Comparison of ENCODE assay signal across 19 cellular contexts in the genomic region with DNA sequence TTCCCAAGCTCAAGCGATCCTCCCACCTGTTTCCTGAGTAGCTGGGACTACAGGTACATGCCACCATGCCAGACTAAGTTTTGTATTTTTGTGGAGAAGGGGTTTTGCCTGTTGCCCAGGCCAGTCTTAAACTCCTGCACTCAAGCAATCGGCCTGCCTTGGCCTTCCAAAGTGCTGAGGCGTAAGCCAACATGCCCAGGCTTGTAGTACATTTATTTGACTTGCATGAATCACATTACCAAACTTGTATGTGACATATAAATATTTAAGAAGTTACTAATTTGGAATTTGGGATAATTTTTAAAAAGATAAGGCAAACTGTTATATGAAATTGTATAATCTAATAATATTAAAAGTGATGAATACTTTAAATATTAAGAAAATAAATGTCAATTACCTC.
"Had no signal": no experiment of that assay in that cellular context is flagged by ENCODE, and none has a peak within 500 bp of the region (broad histone marks: within the 10 kb centered on the region; RNA-seq: fewer than 3 reads in every experiment).

No MANE protein-coding gene starts in this region.

- H3K4me2 ChIP-seq: neural progenitor cell had no signal

- H3K4me1 ChIP-seq: esophagus muscularis mucosa, heart left ventricle, lower lobe of right lung, neural progenitor cell had no signal

- H3K27ac ChIP-seq: cardiac muscle cell, dorsolateral prefrontal cortex, esophagus muscularis mucosa, heart left ventricle, lower lobe of right lung, neural progenitor cell, ovary had no signal

- H3K9me3 Mint-ChIP-seq: endodermal cell; neural progenitor cell; stimulated activated naive CD8-positive, alpha-beta T cell treated with anti-CD3 and anti-CD28 coated beads, Interleukin-15, amount 100 ng/mL, for 72 hours; type B pancreatic cell had no signal

- DNase-seq: activated CD4-positive, alpha-beta T cell treated with anti-CD3 and anti-CD28 coated beads, Interleukin-2, amount 50 U/mL, for 48 hours; activated CD4-positive, CD25-positive, alpha-beta regulatory T cell treated with anti-CD3 and anti-CD28 coated beads, Interleukin-2, amount 50 U/mL, for 72 hours; activated naive CD4-positive, alpha-beta T cell treated with anti-CD3 and anti-CD28 coated beads, Interleukin-2, amount 50 U/mL, for 16 hours; dorsolateral prefrontal cortex; endodermal cell; heart left ventricle; immature natural killer cell; left colon; lower lobe of right lung; ovary; stimulated activated naive CD8-positive, alpha-beta T cell treated with anti-CD3 and anti-CD28 coated beads, Interleukin-15, amount 100 ng/mL, for 72 hours had no signal

- H3K27me3 Mint-ChIP-seq: type B pancreatic cell had no signal

- H3K27me3 ChIP-seq: cardiac muscle cell, dorsolateral prefrontal cortex, esophagus muscularis mucosa, heart left ventricle, neural progenitor cell, ovary had no signal

- H2AFZ ChIP-seq: neural progenitor cell had no signal

- H3K9me3 ChIP-seq: esophagus muscularis mucosa, heart left ventricle, lower lobe of right lung, ovary had no signal

- ATAC-seq: heart left ventricle; left colon; lower lobe of right lung; sciatic nerve; stimulated activated naive CD8-positive, alpha-beta T cell treated with anti-CD3 and anti-CD28 coated beads, Interleukin-15, amount 100 ng/mL, for 72 hours had no signal

- H3K36me3 Mint-ChIP-seq: immature natural killer cell, mesothelial cell of epicardium, neural progenitor cell, type B pancreatic cell had no signal

- H3K4me3 Mint-ChIP-seq: endodermal cell; immature natural killer cell; mesothelial cell of epicardium; neural progenitor cell; stimulated activated naive CD8-positive, alpha-beta T cell treated with anti-CD3 and anti-CD28 coated beads, Interleukin-15, amount 100 ng/mL, for 72 hours; type B pancreatic cell had no signal

- H3K4me3 ChIP-seq: cardiac muscle cell, dorsolateral prefrontal cortex, esophagus muscularis mucosa, heart left ventricle, lower lobe of right lung, neural progenitor cell, ovary had no signal

- H3K36me3 ChIP-seq: cardiac muscle cell, esophagus muscularis mucosa, heart left ventricle, lower lobe of right lung, neural progenitor cell, ovary had no signal

- H3K9ac ChIP-seq: neural progenitor cell had no signal

- H3K4me1 Mint-ChIP-seq: endodermal cell; immature natural killer cell; neural progenitor cell; stimulated activated naive CD8-positive, alpha-beta T cell treated with anti-CD3 and anti-CD28 coated beads, Interleukin-15, amount 100 ng/mL, for 72 hours had no signal

- FAIRE-seq: astrocyte, frontal cortex had no signal

- H3K27ac Mint-ChIP-seq: endodermal cell; immature natural killer cell; mesothelial cell of epicardium; neural progenitor cell; stimulated activated naive CD8-positive, alpha-beta T cell treated with anti-CD3 and anti-CD28 coated beads, Interleukin-15, amount 100 ng/mL, for 72 hours; type B pancreatic cell had no signal
